9 cellular contexts compared by ENCODE assay signal in the genomic region with DNA sequence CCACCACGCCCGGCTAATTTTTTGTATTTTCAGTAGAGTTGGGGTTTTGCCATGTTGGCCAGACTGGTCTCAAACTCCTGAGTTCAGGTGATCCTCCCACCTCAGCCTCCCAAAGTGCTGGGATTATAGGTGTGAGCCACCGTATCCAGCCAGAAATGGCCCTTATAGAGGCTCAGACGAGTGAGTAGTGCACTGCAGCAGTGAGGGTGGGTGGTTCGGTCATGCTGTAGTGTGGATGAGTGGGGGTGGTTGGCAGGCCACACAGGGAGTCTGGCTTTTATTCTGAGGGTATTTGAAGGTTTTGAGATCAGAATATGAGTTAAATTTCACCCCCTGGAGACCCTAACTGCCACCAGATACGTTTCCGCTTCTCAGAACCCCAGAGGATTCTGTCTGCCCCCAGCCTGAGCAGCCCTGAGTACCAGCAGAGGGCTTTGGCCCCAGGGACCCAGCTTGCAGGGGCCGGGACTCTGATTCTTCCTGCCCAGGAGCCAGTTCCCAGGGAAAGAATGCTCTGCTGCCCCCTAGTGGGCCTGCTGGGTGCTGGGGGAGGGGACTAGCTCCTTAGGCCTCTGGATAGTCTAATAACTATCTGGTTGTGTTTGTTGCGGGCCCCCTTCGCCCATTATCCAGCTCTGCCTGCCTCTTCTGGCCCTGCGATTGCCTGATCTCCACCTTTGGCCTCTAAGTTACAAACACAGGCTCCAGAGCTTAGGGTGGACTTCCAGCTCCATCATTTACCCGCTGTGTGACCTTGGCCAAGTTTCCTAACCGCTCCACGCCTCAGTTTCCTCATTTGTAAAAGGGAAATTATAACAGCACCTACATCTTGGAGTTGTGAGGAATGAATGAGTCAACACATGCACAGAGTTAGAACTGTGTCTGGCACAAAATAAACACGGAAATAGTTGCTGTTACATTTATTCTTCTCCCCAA. TPM values are rescaled to one million over a fixed set of nuclear protein-coding genes. Genes with fewer than 3 reads are reported as not detected.
DNase-seq lines count a peak whose midpoint lies in the region; ATAC-seq and TF ChIP-seq lines count a peak whose summit lies in the region.
"Had no signal": no experiment of that assay in that cellular context is flagged by ENCODE, and none has a peak within 500 bp of the region (broad histone marks: within the 10 kb centered on the region; RNA-seq: fewer than 3 reads in every experiment).

No MANE protein-coding gene starts in this region.

- TF ChIP-seq CTCF in GM12801 (IDR thresholded peaks at IDR 0.05; ENCODE audit: extremely low read depth, insufficient read length): peak; percentile 54

- DNase-seq in HUDEP-2 (lab: John Stamatoyannopoulos, UW; ENCODE audit: unreplicated experiment in 76 of 76) (peak in 68 of 76 experiments; percentile 40 to 93 (median 80)), NOMO-1 treated with DMSO at 0.1 percent for 48 hours (lab: John Stamatoyannopoulos, UW; ENCODE audit: unreplicated experiment) (peak; percentile 84), mesenteric fat pad (ENCODE audit: low spot score) (peak; percentile 97)
- DNase-seq in activated CD8-positive, alpha-beta memory T cell treated with anti-CD3 and anti-CD28 coated beads for 4 hours (ENCODE audit: low read depth in 2 of 2): peak; percentile 83 to 92
- peak; percentile 92 for DNase-seq in effector CD8-positive, alpha-beta T cell (lab: John Stamatoyannopoulos, UW)
- DNase-seq in stimulated activated CD8-positive, alpha-beta memory T cell treated with anti-CD3 and anti-CD28 coated beads, Interleukin-15, amount 100 ng/mL, for 1 hour (ENCODE audit: low read depth): peak; percentile 95

- no peak for ATAC-seq in GM18511 (IDR thresholded peaks at IDR 0.05; ENCODE audit: unreplicated experiment)

RNA-seq across cellular contexts. Expression of a gene that starts 2.0 kb away (rescaled TPM):
- total RNA-seq in mesenteric fat pad: 6.3 TPM

RNA-seq across cellular contexts. Expression of a gene that starts 14.2 kb away (rescaled TPM):
- 5.3 TPM for total RNA-seq in mesenteric fat pad

RNA-seq across cellular contexts. Expression of a gene that starts 20.4 kb away (rescaled TPM):
- total RNA-seq in mesenteric fat pad: 26.8 TPM

RNA-seq across cellular contexts. Expression of a gene that starts 27.0 kb away (rescaled TPM):
- 2.3 TPM for total RNA-seq in mesenteric fat pad

RNA-seq across cellular contexts. Expression of a gene that starts 34.8 kb away (rescaled TPM):
- not detected for total RNA-seq in mesenteric fat pad
- total RNA-seq: temporal lobe had no signal
